Comparison of ENCODE assay signal across 15 cellular contexts in genomic region chr1:177975588-177976495, GRCh38. TPM values are rescaled to one million over a fixed set of nuclear protein-coding genes. Genes with fewer than 3 reads are reported as not detected.
DNase-seq lines count a peak whose midpoint lies in the region; FAIRE-seq and TF ChIP-seq lines count a peak whose summit lies in the region.
"Had no signal": no experiment of that assay in that cellular context is flagged by ENCODE, and none has a peak within 500 bp of the region (broad histone marks: within the 10 kb centered on the region; RNA-seq: fewer than 3 reads in every experiment).

No MANE protein-coding gene starts in this region.

- H3K4me3 ChIP-seq in epithelial cell of esophagus (ENCODE audit: low read length): no peak overlapping the region
- H3K4me3 ChIP-seq: lower lobe of right lung, stomach had no signal

- no peak for TF ChIP-seq CTCF in epithelial cell of esophagus (IDR thresholded peaks at IDR 0.05; ENCODE audit: insufficient read depth, low read depth, low read length, missing control alignments)

- peak; percentile 18 for DNase-seq in H4 (ENCODE audit: low spot score)
- DNase-seq in RCC 7860 (ENCODE audit: low spot score): peak; percentile 99
- DNase-seq in epithelial cell of esophagus (ENCODE audit: low read depth): peak; percentile 78
- peak; percentile 45 for DNase-seq in putamen (ENCODE audit: low spot score)
- no peak for DNase-seq in stimulated activated CD4-positive, alpha-beta T cell treated with anti-CD3 and anti-CD28 coated beads, Interleukin-1b, Interleukin-23, amount 100 ng/mL, for 48 hours
- no peak for DNase-seq in activated T-cell treated with anti-CD3 and anti-CD28 coated beads, Interleukin-2, amount 50 U/mL, for 1 hour
- DNase-seq in effector CD4-positive, alpha-beta T cell: no peak
- DNase-seq in NCI-H1092 (lab: John Stamatoyannopoulos, UW): no peak
- DNase-seq: activated CD4-positive, alpha-beta T cell treated with anti-CD3 and anti-CD28 coated beads for 48 hours; Calu3; lower lobe of right lung; NCI-H510A treated with DMSO at 0.1 percent for 48 hours; stimulated activated CD4-positive, alpha-beta T cell treated with anti-CD3 and anti-CD28 coated beads, Interleukin-4, amount 100 ng/mL, for 1 hour; stomach had no signal

- peak; percentile 97 for FAIRE-seq in RCC 7860 (lab: Jason Lieb, UNC)

RNA-seq across cellular contexts. Expression of gene SEC16B, which starts 6.0 kb away (rescaled TPM):
- 0.04 and 0.27 TPM in 2 replicates for total RNA-seq in H4 (2014; rRNA removed; shearing (Covaris generic))
- total RNA-seq: activated T-helper 17 cell treated with anti-CD3 and anti-CD28 coated beads, Interleukin-2, amount 50 U/mL, for 72 hours had no signal

Comparison
In these comparisons a context has a peak if more than half of its experiments do, and no peak if none do; other contexts are left out.
1. DNase-seq: peak in H4 (single experiment), RCC 7860 (single experiment), epithelial cell of esophagus (single experiment) and putamen (single experiment); none in stimulated activated CD4-positive, alpha-beta T cell treated with anti-CD3 and anti-CD28 coated beads, Interleukin-1b, Interleukin-23, amount 100 ng/mL, for 48 hours (single experiment), activated T-cell treated with anti-CD3 and anti-CD28 coated beads, Interleukin-2, amount 50 U/mL, for 1 hour (single experiment), effector CD4-positive, alpha-beta T cell (single experiment) and NCI-H1092 (single experiment).